Comparison of ENCODE assay signal across 16 cellular contexts in the genomic region with DNA sequence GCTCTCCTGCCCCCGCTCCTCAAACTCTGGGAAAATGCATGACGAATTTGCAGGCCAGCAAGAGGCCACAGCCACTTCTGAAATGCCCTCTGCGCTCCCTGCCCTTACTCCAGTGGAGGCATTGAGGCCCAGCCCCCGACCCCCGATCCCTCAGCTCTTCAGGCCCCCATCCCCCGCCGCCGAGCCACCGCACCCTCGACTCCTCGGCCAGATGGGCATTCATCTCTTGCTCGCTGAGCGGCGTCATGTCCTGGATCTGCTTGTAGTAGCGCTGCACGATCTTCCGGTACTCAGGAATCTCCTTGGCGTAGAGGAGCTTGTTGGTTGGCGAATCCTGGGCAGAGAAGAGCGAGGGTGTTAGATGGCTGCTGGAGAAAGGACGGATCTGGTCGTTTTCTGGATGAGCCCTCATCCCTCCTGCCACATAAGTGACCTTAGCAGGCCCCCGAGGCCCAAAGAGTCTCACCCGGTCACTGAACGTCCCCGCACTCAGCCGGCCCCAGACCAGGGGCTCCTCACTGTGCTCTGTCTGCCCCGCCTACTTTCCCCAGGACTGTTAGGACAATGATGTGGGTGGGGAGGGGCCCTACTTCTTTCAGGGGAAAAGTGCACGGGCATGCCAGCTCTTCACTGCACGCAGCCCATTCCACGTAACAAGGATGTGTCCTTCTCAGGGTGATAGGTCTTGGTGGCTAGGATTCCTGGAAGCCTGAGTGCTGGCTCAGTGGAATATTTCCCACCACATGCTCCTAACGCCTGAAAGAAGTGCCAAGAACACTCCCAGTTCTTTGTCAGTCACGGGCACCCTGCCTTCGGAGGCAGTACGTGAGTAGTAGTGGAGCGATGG. TPM values are rescaled to one million over a fixed set of nuclear protein-coding genes. Genes with fewer than 3 reads are reported as not detected.
DNase-seq lines count a peak whose midpoint lies in the region; ATAC-seq and TF ChIP-seq lines count a peak whose summit lies in the region.
"Had no signal": no experiment of that assay in that cellular context is flagged by ENCODE, and none has a peak within 500 bp of the region (broad histone marks: within the 10 kb centered on the region; RNA-seq: fewer than 3 reads in every experiment).

No MANE protein-coding gene starts in this region.

- H3K9me3 ChIP-seq in gastroesophageal sphincter: no peaks in the 10 kb centered on the region
- H3K9me3 ChIP-seq in psoas muscle: no peaks in the 10 kb centered on the region

- H3K27me3 ChIP-seq in gastroesophageal sphincter (no peaks in the 10 kb centered on the region), psoas muscle (ENCODE audit: insufficient read depth in 3 of 3, low read length in 2 of 3) (no peaks in the 10 kb centered on the region)

- H3K27me3 Mint-ChIP-seq in natural killer cell (ENCODE audit: low read depth in 2 of 2): peaks cover 7 to 8% of the 10 kb centered on the region in 2 donors
- peaks cover 0 to 5% of the 10 kb centered on the region in 2 donors for H3K27me3 Mint-ChIP-seq in natural killer cell treated with Interleukin-12 subunit alpha and Interleukin-12 subunit beta and Interleukin-15 and Interleukin-18, amount 100 ng/mL, for 72 hours
- peaks cover 6% of the 10 kb centered on the region for H3K27me3 Mint-ChIP-seq in activated T-cell treated with anti-CD3 and anti-CD28 coated beads, Interleukin-2, amount 50 U/mL, for 4 hours (ENCODE audit: low read depth)

- H3K36me3 Mint-ChIP-seq in natural killer cell: no peaks in the 10 kb centered on the region
- H3K36me3 Mint-ChIP-seq in natural killer cell treated with Interleukin-12 subunit alpha and Interleukin-12 subunit beta and Interleukin-15 and Interleukin-18, amount 100 ng/mL, for 72 hours: no peaks in the 10 kb centered on the region
- H3K36me3 Mint-ChIP-seq in activated T-cell treated with anti-CD3 and anti-CD28 coated beads, Interleukin-2, amount 50 U/mL, for 4 hours (ENCODE audit: insufficient read depth): no peaks in the 10 kb centered on the region

- H3K4me3 ChIP-seq in gastroesophageal sphincter: no peak overlapping the region
- no peak overlapping the region for H3K4me3 ChIP-seq in psoas muscle

- 67 to 69% methylated on average over 6 to 18 of the region's 36 CpGs for WGBS in gastroesophageal sphincter (ENCODE audit: low coverage in 1 of 2), 2 donors
- 56 to 63% (median 57%) methylated on average over 36 of the region's 36 CpGs for WGBS in psoas muscle, 3 donors

- H3K27ac Mint-ChIP-seq in natural killer cell: peak overlapping the region in 1 of 2 donors; percentile 92
- H3K27ac Mint-ChIP-seq in natural killer cell treated with Interleukin-12 subunit alpha and Interleukin-12 subunit beta and Interleukin-15 and Interleukin-18, amount 100 ng/mL, for 72 hours: peak overlapping the region in 1 of 2 donors; percentile 39
- H3K27ac Mint-ChIP-seq: activated CD8-positive, alpha-beta T cell treated with anti-CD3 and anti-CD28 coated beads, Interleukin-2, amount 10 ng/mL, durations not matched to agents 7 days and 5 days had no signal

- intact Hi-C loops in natural killer cell (cut with micrococcal nuclease) (no loop called here), psoas muscle (cut with DNase I) (no loop called here)

- H3K9me3 Mint-ChIP-seq in natural killer cell: no peaks in the 10 kb centered on the region
- no peaks in the 10 kb centered on the region for H3K9me3 Mint-ChIP-seq in natural killer cell treated with Interleukin-12 subunit alpha and Interleukin-12 subunit beta and Interleukin-15 and Interleukin-18, amount 100 ng/mL, for 72 hours
- H3K9me3 Mint-ChIP-seq in activated T-cell treated with anti-CD3 and anti-CD28 coated beads, Interleukin-2, amount 50 U/mL, for 4 hours: no peaks in the 10 kb centered on the region

- H3K4me1 Mint-ChIP-seq in natural killer cell: peaks cover 43 to 59% of the 10 kb centered on the region in 2 donors
- peaks cover 30 to 35% of the 10 kb centered on the region in 2 donors for H3K4me1 Mint-ChIP-seq in natural killer cell treated with Interleukin-12 subunit alpha and Interleukin-12 subunit beta and Interleukin-15 and Interleukin-18, amount 100 ng/mL, for 72 hours (ENCODE audit: low read depth in 2 of 2)
- peaks cover 16% of the 10 kb centered on the region for H3K4me1 Mint-ChIP-seq in activated T-cell treated with anti-CD3 and anti-CD28 coated beads, Interleukin-2, amount 50 U/mL, for 4 hours (ENCODE audit: low read depth)

- H3K27ac ChIP-seq in gastroesophageal sphincter (peak overlapping the region in 3 of 4 donors; percentile 15 to 82 (median 45)), psoas muscle (no peak overlapping the region)

- peaks cover 0 to 85% (median 36%) of the 10 kb centered on the region in 3 donors for H3K4me1 ChIP-seq in gastroesophageal sphincter
- H3K4me1 ChIP-seq in psoas muscle: peaks cover 26% of the 10 kb centered on the region

- no peak for DNase-seq in natural killer cell
- no peak for DNase-seq in natural killer cell treated with Interleukin-12 subunit alpha and Interleukin-12 subunit beta and Interleukin-15 and Interleukin-18, amount 100 ng/mL, for 72 hours (ENCODE audit: low spot score)
- peak; percentile 45 to 75 for DNase-seq in psoas muscle
- no peak for DNase-seq in activated gamma-delta T cell treated with Interleukin-2 at 50 U/mL for 16 hours
- DNase-seq in activated T-cell treated with anti-CD3 and anti-CD28 coated beads, Interleukin-2, amount 50 U/mL, for 4 hours: no peak
- DNase-seq: 8988T; activated CD8-positive, alpha-beta T cell treated with anti-CD3 and anti-CD28 coated beads, Interleukin-2, amount 10 ng/mL, durations not matched to agents 7 days and 5 days; activated effector memory CD4-positive, alpha-beta T cell treated with anti-CD3 and anti-CD28 coated beads, Interleukin-2, amount 50 U/mL, for 16 hours; NCI-H1048; NCI-H2171; stimulated activated CD4-positive, alpha-beta T cell treated with anti-CD3 and anti-CD28 coated beads, Interleukin-2, amount 100 ng/mL, for 48 hours had no signal

- peak overlapping the region; percentile 21 for H3K4me3 Mint-ChIP-seq in natural killer cell
- no peak overlapping the region for H3K4me3 Mint-ChIP-seq in natural killer cell treated with Interleukin-12 subunit alpha and Interleukin-12 subunit beta and Interleukin-15 and Interleukin-18, amount 100 ng/mL, for 72 hours
- H3K4me3 Mint-ChIP-seq in activated T-cell treated with anti-CD3 and anti-CD28 coated beads, Interleukin-2, amount 50 U/mL, for 4 hours: no peak overlapping the region
- H3K4me3 Mint-ChIP-seq: activated CD8-positive, alpha-beta T cell treated with anti-CD3 and anti-CD28 coated beads, Interleukin-2, amount 10 ng/mL, durations not matched to agents 7 days and 5 days had no signal

- ATAC-seq in natural killer cell (no peak), gastroesophageal sphincter (peak; percentile 26), psoas muscle (peak; percentile 27 to 75 (median 53)), HG02571 (IDR thresholded peaks at IDR 0.05; ENCODE audit: unreplicated experiment) (no peak), GM18505 (IDR thresholded peaks at IDR 0.05; ENCODE audit: unreplicated experiment) (no peak)
- ATAC-seq in natural killer cell treated with Interleukin-12 subunit alpha and Interleukin-12 subunit beta and Interleukin-15 and Interleukin-18, amount 100 ng/mL, for 72 hours: no peak
- no peak for ATAC-seq in activated T-cell treated with anti-CD3 and anti-CD28 coated beads, Interleukin-2, amount 50 U/mL, for 4 hours
- ATAC-seq: activated CD8-positive, alpha-beta T cell treated with anti-CD3 and anti-CD28 coated beads, Interleukin-2, amount 10 ng/mL, durations not matched to agents 7 days and 5 days had no signal

- H3K36me3 ChIP-seq in gastroesophageal sphincter (peaks cover 0 to 55% of the 10 kb centered on the region in 2 donors), psoas muscle (ENCODE audit: insufficient read depth in 1 of 2, low read depth in 1 of 2) (peaks cover 0 to 30% of the 10 kb centered on the region in 2 donors)

- TF ChIP-seq CTCF in natural killer cell (IDR thresholded peaks at IDR 0.05) (no peak), gastroesophageal sphincter (IDR thresholded peaks at IDR 0.05) (no peak), psoas muscle (IDR thresholded peaks at IDR 0.05) (no peak)

- TF ChIP-seq POLR2A in gastroesophageal sphincter (IDR thresholded peaks at IDR 0.05) (no peak), GM18505 (IDR thresholded peaks at IDR 0.05; ENCODE audit: borderline replicate concordance, extremely low read depth, insufficient read depth, insufficient read length) (no peak)

- no peak for TF ChIP-seq EP300 in gastroesophageal sphincter (IDR thresholded peaks at IDR 0.05)

RNA-seq across cellular contexts. Expression of gene H1-8, which starts 14.1 kb away (rescaled TPM):
- total RNA-seq in natural killer cell (not detected), gastroesophageal sphincter (not detected), psoas muscle (not detected)
- total RNA-seq in natural killer cell treated with Interleukin-12 subunit alpha and Interleukin-12 subunit beta and Interleukin-15 and Interleukin-18, amount 100 ng/mL, for 72 hours: not detected
- not detected for polyA plus RNA-seq in psoas muscle
- not detected for total RNA-seq in activated T-cell treated with anti-CD3 and anti-CD28 coated beads, Interleukin-2, amount 50 U/mL, for 4 hours
- total RNA-seq: activated CD8-positive, alpha-beta T cell treated with anti-CD3 and anti-CD28 coated beads, Interleukin-2, amount 10 ng/mL, durations not matched to agents 7 days and 5 days; mesenteric fat pad had no signal
- polyA plus RNA-seq: esophagus had no signal

RNA-seq across cellular contexts. Expression of gene RHO, which starts 28.7 kb away (rescaled TPM):
- total RNA-seq in natural killer cell (not detected), gastroesophageal sphincter (not detected), psoas muscle (not detected)
- not detected for total RNA-seq in natural killer cell treated with Interleukin-12 subunit alpha and Interleukin-12 subunit beta and Interleukin-15 and Interleukin-18, amount 100 ng/mL, for 72 hours
- under 1 TPM in 1 of 3 donors, not detected in 2; 0.01 TPM for polyA plus RNA-seq in psoas muscle
- total RNA-seq in activated T-cell treated with anti-CD3 and anti-CD28 coated beads, Interleukin-2, amount 50 U/mL, for 4 hours: not detected
- total RNA-seq: activated CD8-positive, alpha-beta T cell treated with anti-CD3 and anti-CD28 coated beads, Interleukin-2, amount 10 ng/mL, durations not matched to agents 7 days and 5 days; mesenteric fat pad had no signal
- polyA plus RNA-seq: esophagus had no signal

RNA-seq across cellular contexts. Expression of gene PLXND1, which starts 49.4 kb away (rescaled TPM):
- total RNA-seq in natural killer cell (100 to 1,000 TPM; 135 to 214 (median 189) TPM), gastroesophageal sphincter (10 to 100 TPM; 45.0 to 77.9 (median 61.5) TPM), psoas muscle (10 to 100 TPM; 28.2 to 49.9 (median 31.9) TPM)
- 1 to 10 TPM; 2.8 to 4.8 TPM for total RNA-seq in natural killer cell treated with Interleukin-12 subunit alpha and Interleukin-12 subunit beta and Interleukin-15 and Interleukin-18, amount 100 ng/mL, for 72 hours
- 10 to 100 TPM; 15.5 to 24.0 (median 20.7) TPM for polyA plus RNA-seq in psoas muscle
- total RNA-seq in activated T-cell treated with anti-CD3 and anti-CD28 coated beads, Interleukin-2, amount 50 U/mL, for 4 hours: 1 to 10 TPM; 4.8 to 6.2 (median 6.1) TPM

Comparison
In these comparisons a context has a peak if more than half of its experiments do, and no peak if none do; other contexts are left out.
1. RNA of gene PLXND1, which starts 49.4 kb away (total RNA-seq): 135 to 214 TPM in natural killer cell, 45.0 to 77.9 TPM in gastroesophageal sphincter and 28.2 to 49.9 TPM in psoas muscle; 4.8 to 6.2 TPM in activated T-cell treated with anti-CD3 and anti-CD28 coated beads, Interleukin-2, amount 50 U/mL, for 4 hours and 2.8 to 4.8 TPM in natural killer cell treated with Interleukin-12 subunit alpha and Interleukin-12 subunit beta and Interleukin-15 and Interleukin-18, amount 100 ng/mL, for 72 hours; every median in the first group is over 4 times any median in the second.
2. ATAC-seq: peak in gastroesophageal sphincter (single experiment) and psoas muscle (4 of 4); none in natural killer cell (0 of 3), natural killer cell treated with Interleukin-12 subunit alpha and Interleukin-12 subunit beta and Interleukin-15 and Interleukin-18, amount 100 ng/mL, for 72 hours (0 of 2), HG02571 (single experiment), GM18505 (single experiment) and activated T-cell treated with anti-CD3 and anti-CD28 coated beads, Interleukin-2, amount 50 U/mL, for 4 hours (0 of 2).
3. DNase-seq: peak in psoas muscle (2 of 2); none in natural killer cell (single experiment), natural killer cell treated with Interleukin-12 subunit alpha and Interleukin-12 subunit beta and Interleukin-15 and Interleukin-18, amount 100 ng/mL, for 72 hours (single experiment), activated gamma-delta T cell treated with Interleukin-2 at 50 U/mL for 16 hours (single experiment) and activated T-cell treated with anti-CD3 and anti-CD28 coated beads, Interleukin-2, amount 50 U/mL, for 4 hours (single experiment).